In the genomic region with DNA sequence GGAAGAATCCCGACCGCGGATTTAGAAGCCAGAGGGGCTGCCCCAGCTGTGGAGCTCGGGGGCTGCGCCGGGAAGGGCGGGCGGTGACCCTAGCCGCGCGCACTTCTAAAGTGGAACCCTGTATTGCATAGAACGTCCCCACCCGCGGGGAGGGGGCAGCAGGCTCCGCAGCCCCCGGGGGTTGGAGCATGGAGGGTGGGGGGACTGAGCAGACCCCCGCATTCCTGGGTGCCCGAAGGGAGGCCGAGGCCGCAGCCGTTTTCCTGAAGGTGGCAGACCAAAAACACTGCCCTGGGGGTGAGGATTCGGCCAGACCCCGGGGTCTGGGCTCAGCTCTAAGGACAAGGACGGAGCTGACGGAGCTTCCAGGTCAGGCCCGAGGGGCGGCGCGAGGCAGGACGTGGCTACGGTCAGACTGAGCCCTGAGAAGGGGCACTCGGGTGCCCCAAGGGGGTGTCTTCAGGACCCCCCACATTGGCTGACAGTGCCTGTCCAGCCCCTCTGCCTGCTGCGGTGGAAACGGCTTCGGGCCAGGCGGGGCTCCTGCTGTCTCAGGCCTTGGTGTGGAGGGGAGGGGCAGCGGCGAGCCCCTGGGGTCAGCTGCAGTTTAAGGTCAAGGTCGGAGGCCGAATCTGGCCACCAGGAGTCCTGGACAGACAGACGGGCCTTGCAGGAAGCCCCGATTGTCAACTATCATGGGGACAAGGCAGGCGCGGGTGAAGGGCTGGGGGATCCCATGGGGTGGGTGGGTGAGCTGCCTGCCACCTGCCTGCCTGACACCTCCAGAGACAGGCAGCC, we compare ENCODE assay signal across 16 cellular contexts. TPM values are rescaled to one million over a fixed set of nuclear protein-coding genes. Genes with fewer than 3 reads are reported as not detected.
DNase-seq lines count a peak whose midpoint lies in the region; ATAC-seq and TF ChIP-seq lines count a peak whose summit lies in the region.
"Had no signal": no experiment of that assay in that cellular context is flagged by ENCODE, and none has a peak within 500 bp of the region (broad histone marks: within the 10 kb centered on the region; RNA-seq: fewer than 3 reads in every experiment).

No MANE protein-coding gene starts in this region.

- H3K27ac Mint-ChIP-seq in natural killer cell = peak overlapping the region; percentile 58 to 85
- H3K27ac Mint-ChIP-seq in natural killer cell treated with Interleukin-12 subunit alpha and Interleukin-12 subunit beta and Interleukin-15 and Interleukin-18, amount 100 ng/mL, for 72 hours = peak overlapping the region in 1 of 2 donors; percentile 39
- H3K27ac Mint-ChIP-seq in effector memory CD8-positive, alpha-beta T cell = peak overlapping the region; percentile 79 to 90
- H3K27ac Mint-ChIP-seq: activated T-helper 1 cell treated with anti-CD3 and anti-CD28 coated beads, Interleukin-12 subunit alpha, Interleukin-12 subunit beta, Interleukin-2, Interleukin-4 antibody, amounts not matched to agents 30 ng/mL and 10 ng/mL and 1 ng/mL, durations not matched to agents 14 hours and 24 hours and 36 hours had no signal

- H3K23ac ChIP-seq in neuronal stem cell (ENCODE audit: low read depth, low read length, poor library complexity) = no peak overlapping the region

- no peak overlapping the region for H3K14ac ChIP-seq in neuronal stem cell (ENCODE audit: low read length)

- H4K8ac ChIP-seq in neuronal stem cell (ENCODE audit: low read depth, low read length) = no peak overlapping the region

- H3K9me2 ChIP-seq in OCI-LY7 (ENCODE audit: insufficient read depth, low read length) = no peaks in the 10 kb centered on the region

- intact Hi-C loops in natural killer cell (cut with micrococcal nuclease) (no loop called here), OCI-LY7 (cut with micrococcal nuclease; ENCODE audit: unreplicated experiment) (no loop called here)

- no peak for ATAC-seq in natural killer cell
- ATAC-seq in natural killer cell treated with Interleukin-12 subunit alpha and Interleukin-12 subunit beta and Interleukin-15 and Interleukin-18, amount 100 ng/mL, for 72 hours = no peak
- ATAC-seq in effector memory CD8-positive, alpha-beta T cell (replicated peaks) = no peak
- ATAC-seq in GM19452 (IDR thresholded peaks at IDR 0.05; ENCODE audit: unreplicated experiment) = no peak

- H2BK15ac ChIP-seq in neuronal stem cell (ENCODE audit: low read length) = no peak overlapping the region

- no peak overlapping the region for H2BK120ac ChIP-seq in neuronal stem cell (ENCODE audit: low read depth, low read length)

- no peak overlapping the region for H4K91ac ChIP-seq in neuronal stem cell (ENCODE audit: low read depth, low read length, poor library complexity)

- H3K4me1 ChIP-seq in neuronal stem cell (ENCODE audit: control insufficient read depth in 2 of 2, insufficient read depth in 1 of 2, low read depth in 1 of 2, low read length in 2 of 2) (peaks cover 0 to 23% of the 10 kb centered on the region in 2 donors), OCI-LY7 (ENCODE audit: insufficient read depth, low read length, poor library complexity, severe bottlenecking) (peaks cover 28% of the 10 kb centered on the region)

- H3K4ac ChIP-seq in neuronal stem cell (ENCODE audit: low read length) = no peak overlapping the region

- CTCF ChIA-PET in OCI-LY7 (lab: Charles Lee; ENCODE audit: unreplicated experiment) = no interaction called here

- POLR2A ChIA-PET in OCI-LY7 (lab: Charles Lee) = no interaction called here

- H3K27ac ChIP-seq in neuronal stem cell (replicated peaks; ENCODE audit: low read length) (no peak overlapping the region), OCI-LY7 (ENCODE audit: low read depth, low read length, poor library complexity, severe bottlenecking) (no peak overlapping the region)

- TF ChIP-seq CTCF in natural killer cell (IDR thresholded peaks at IDR 0.05) (no peak), OCI-LY7 (conservative IDR thresholded peaks at IDR 0.05; ENCODE audit: low read length) (no peak)

- H3K4me3 ChIP-seq in neuronal stem cell (ENCODE audit: low read length in 2 of 2) = no peak overlapping the region
- no peak overlapping the region for H3K4me3 ChIP-seq in OCI-LY7 (ENCODE audit: low read depth, low read length, poor library complexity, severe bottlenecking)
- H3K4me3 ChIP-seq: coronary artery, tibial artery had no signal

- 0 out of 2 replicates have a peak, but pooled peaks cover 4% of the 10 kb centered on the region for H3K79me2 ChIP-seq in OCI-LY7 (ENCODE audit: insufficient read depth, low read depth, low read length)

- H3K9me3 ChIP-seq in neuronal stem cell (replicated peaks in 1 of 2; ENCODE audit: control insufficient read depth in 2 of 2, insufficient read depth in 1 of 2, low read depth in 1 of 2, low read length in 2 of 2) (peaks cover 3 to 4% of the 10 kb centered on the region in 2 donors), OCI-LY7 (ENCODE audit: low read length) (no peaks in the 10 kb centered on the region)

- no peaks in the 10 kb centered on the region for H4K20me1 ChIP-seq in OCI-LY7 (ENCODE audit: insufficient read depth, low read length)

- peak overlapping the region; percentile 56 for H2AK5ac ChIP-seq in neuronal stem cell (ENCODE audit: low read depth, low read length)

- H3K79me1 ChIP-seq in neuronal stem cell (ENCODE audit: low read depth, low read length) = peaks cover 30% of the 10 kb centered on the region

- no TSS peak for BruUV-seq in OCI-LY7 (replicated peaks; lab: Mats Ljungman, UMichigan)

- H2BK5ac ChIP-seq in neuronal stem cell (ENCODE audit: low read length) = no peak overlapping the region

- no peaks in the 10 kb centered on the region for H3K36me3 Mint-ChIP-seq in natural killer cell
- no peaks in the 10 kb centered on the region for H3K36me3 Mint-ChIP-seq in natural killer cell treated with Interleukin-12 subunit alpha and Interleukin-12 subunit beta and Interleukin-15 and Interleukin-18, amount 100 ng/mL, for 72 hours
- H3K36me3 Mint-ChIP-seq in effector memory CD8-positive, alpha-beta T cell (ENCODE audit: insufficient read depth) = peaks cover 59% of the 10 kb centered on the region

- no peaks in the 10 kb centered on the region for H3K27me3 ChIP-seq in neuronal stem cell (ENCODE audit: control insufficient read depth in 3 of 3, insufficient read depth in 3 of 3, low read depth in 1 of 3, low read length in 3 of 3)
- H3K27me3 ChIP-seq: tibial artery had no signal

- no peak overlapping the region for H3K4me3 Mint-ChIP-seq in natural killer cell
- H3K4me3 Mint-ChIP-seq in natural killer cell treated with Interleukin-12 subunit alpha and Interleukin-12 subunit beta and Interleukin-15 and Interleukin-18, amount 100 ng/mL, for 72 hours = no peak overlapping the region
- peak overlapping the region in 1 of 2 donors; percentile 48 for H3K4me3 Mint-ChIP-seq in effector memory CD8-positive, alpha-beta T cell

- no peak overlapping the region for H3K18ac ChIP-seq in neuronal stem cell (ENCODE audit: low read length)

- WGBS in neuronal stem cell (ENCODE audit: extremely low coverage in 2 of 2, insufficient read length in 2 of 2, insufficient replicate concordance in 1 of 2), 2 donors = no CpG with 5 or more reads among the region's 44 CpGs

- H3K9me3 Mint-ChIP-seq in natural killer cell = no peaks in the 10 kb centered on the region
- no peaks in the 10 kb centered on the region for H3K9me3 Mint-ChIP-seq in natural killer cell treated with Interleukin-12 subunit alpha and Interleukin-12 subunit beta and Interleukin-15 and Interleukin-18, amount 100 ng/mL, for 72 hours
- H3K9me3 Mint-ChIP-seq in effector memory CD8-positive, alpha-beta T cell = no peaks in the 10 kb centered on the region
- H3K9me3 Mint-ChIP-seq: activated T-helper 1 cell treated with anti-CD3 and anti-CD28 coated beads, Interleukin-12 subunit alpha, Interleukin-12 subunit beta, Interleukin-2, Interleukin-4 antibody, amounts not matched to agents 30 ng/mL and 10 ng/mL and 1 ng/mL, durations not matched to agents 14 hours and 24 hours and 36 hours had no signal

- H3K36me3 ChIP-seq in neuronal stem cell (replicated peaks in 1 of 2; ENCODE audit: control insufficient read depth in 2 of 2, insufficient read depth in 2 of 2, low read length in 2 of 2) (peaks cover 33 to 58% of the 10 kb centered on the region in 2 donors), OCI-LY7 (ENCODE audit: insufficient read depth, low read length) (peaks cover 57% of the 10 kb centered on the region)

- no peak for DNase-seq in natural killer cell
- DNase-seq in natural killer cell treated with Interleukin-12 subunit alpha and Interleukin-12 subunit beta and Interleukin-15 and Interleukin-18, amount 100 ng/mL, for 72 hours (ENCODE audit: low spot score) = no peak
- DNase-seq in effector memory CD8-positive, alpha-beta T cell = no peak
- no peak for DNase-seq in neuronal stem cell (ENCODE audit: low spot score)
- DNase-seq in DMS153 (lab: John Stamatoyannopoulos, UW) = no peak
- DNase-seq in NCI-H2029 (lab: John Stamatoyannopoulos, UW) = no peak
- DNase-seq in OCI-LY7 (ENCODE audit: low spot score) = no peak
- DNase-seq: activated CD4-positive, alpha-beta T cell treated with anti-CD3 and anti-CD28 coated beads for 4 hours; Calu3; NCI-H748 treated with DMSO at 0.1 percent for 48 hours; RPMI8226; T-helper 2 cell; tibial artery had no signal

- H3K4me1 Mint-ChIP-seq in natural killer cell = peaks cover 10 to 30% of the 10 kb centered on the region in 2 donors
- peaks cover 0 to 13% of the 10 kb centered on the region in 2 donors for H3K4me1 Mint-ChIP-seq in natural killer cell treated with Interleukin-12 subunit alpha and Interleukin-12 subunit beta and Interleukin-15 and Interleukin-18, amount 100 ng/mL, for 72 hours (ENCODE audit: low read depth in 2 of 2)
- H3K4me1 Mint-ChIP-seq in effector memory CD8-positive, alpha-beta T cell (ENCODE audit: low read depth in 2 of 2) = peaks cover 16 to 25% of the 10 kb centered on the region in 2 donors

- H3K9ac ChIP-seq in neuronal stem cell (ENCODE audit: low read depth, low read length, poor library complexity) = no peak overlapping the region

- H2BK12ac ChIP-seq in neuronal stem cell (ENCODE audit: low read length) = peak overlapping the region; percentile 73

- H3K4me2 ChIP-seq in neuronal stem cell (ENCODE audit: insufficient read depth, low read length, poor library complexity, severe bottlenecking) (no peak overlapping the region), OCI-LY7 (ENCODE audit: low read length) (no peak overlapping the region)

- no peak overlapping the region for H2AFZ ChIP-seq in neuronal stem cell (ENCODE audit: low read length)
- H2AFZ ChIP-seq in OCI-LY7 (ENCODE audit: low read length) = no peak overlapping the region

- no peaks in the 10 kb centered on the region for H3K27me3 Mint-ChIP-seq in natural killer cell (ENCODE audit: low read depth in 2 of 2)
- no peaks in the 10 kb centered on the region for H3K27me3 Mint-ChIP-seq in natural killer cell treated with Interleukin-12 subunit alpha and Interleukin-12 subunit beta and Interleukin-15 and Interleukin-18, amount 100 ng/mL, for 72 hours
- H3K27me3 Mint-ChIP-seq in effector memory CD8-positive, alpha-beta T cell = no peaks in the 10 kb centered on the region

RNA-seq across cellular contexts. Expression of a gene that starts 12.6 kb away (rescaled TPM):
- total RNA-seq in natural killer cell (100 to 1,000 TPM; 259 to 389 (median 322) TPM), OCI-LY7 (2022) (200 and 225 TPM in 2 replicates)
- total RNA-seq in natural killer cell treated with Interleukin-12 subunit alpha and Interleukin-12 subunit beta and Interleukin-15 and Interleukin-18, amount 100 ng/mL, for 72 hours = 100 to 1,000 TPM; 303 to 308 TPM
- polyA plus RNA-seq in neuronal stem cell (2013, experiment 1 of 2) = 138 TPM
- polyA plus RNA-seq in neuronal stem cell (2013, experiment 2 of 2) = 146 TPM
- 97.0 and 115 TPM in 2 replicates for total RNA-seq in OCI-LY7 (2014; rRNA removed; shearing (Covaris generic))

RNA-seq across cellular contexts. Expression of a gene that starts 23.0 kb away (rescaled TPM):
- total RNA-seq in natural killer cell (10 to 100 TPM; 47.6 to 57.0 (median 53.4) TPM), OCI-LY7 (2022) (91.6 and 109 TPM in 2 replicates)
- 10 to 100 TPM; 19.9 to 23.0 TPM for total RNA-seq in natural killer cell treated with Interleukin-12 subunit alpha and Interleukin-12 subunit beta and Interleukin-15 and Interleukin-18, amount 100 ng/mL, for 72 hours
- polyA plus RNA-seq in neuronal stem cell (2013, experiment 1 of 2) = 148 TPM
- polyA plus RNA-seq in neuronal stem cell (2013, experiment 2 of 2) = 141 TPM
- 41.9 and 53.9 TPM in 2 replicates for total RNA-seq in OCI-LY7 (2014; rRNA removed; shearing (Covaris generic))

RNA-seq across cellular contexts. Expression of a gene that starts 57.6 kb away (rescaled TPM):
- total RNA-seq in natural killer cell (100 to 1,000 TPM; 239 to 314 (median 246) TPM), OCI-LY7 (2022) (87.5 and 111 TPM in 2 replicates)
- total RNA-seq in natural killer cell treated with Interleukin-12 subunit alpha and Interleukin-12 subunit beta and Interleukin-15 and Interleukin-18, amount 100 ng/mL, for 72 hours = 100 to 1,000 TPM; 180 to 212 TPM
- polyA plus RNA-seq in neuronal stem cell (2013, experiment 1 of 2) = 15.6 TPM
- 16.1 TPM for polyA plus RNA-seq in neuronal stem cell (2013, experiment 2 of 2)
- total RNA-seq in OCI-LY7 (2014; rRNA removed; shearing (Covaris generic)) = 41.7 and 54.6 TPM in 2 replicates

RNA-seq across cellular contexts. Expression of a gene that starts 58.2 kb away (rescaled TPM):
- total RNA-seq in natural killer cell (1 to 10 TPM; 3.3 to 7.6 (median 7.1) TPM), OCI-LY7 (2022) (6.1 and 7.3 TPM in 2 replicates)
- total RNA-seq in natural killer cell treated with Interleukin-12 subunit alpha and Interleukin-12 subunit beta and Interleukin-15 and Interleukin-18, amount 100 ng/mL, for 72 hours = 1 to 10 TPM; 5.7 to 5.9 TPM
- 2.5 TPM for polyA plus RNA-seq in neuronal stem cell (2013, experiment 1 of 2)
- polyA plus RNA-seq in neuronal stem cell (2013, experiment 2 of 2) = 2.3 TPM
- total RNA-seq in OCI-LY7 (2014; rRNA removed; shearing (Covaris generic)) = 11.2 and 12.9 TPM in 2 replicates
